In genomic region chr6:155014715-155015300, GRCh38 we compare ENCODE assay signal across 14 cellular contexts. TPM values are rescaled to one million over a fixed set of nuclear protein-coding genes. Genes with fewer than 3 reads are reported as not detected.
DNase-seq lines count a peak whose midpoint lies in the region; ATAC-seq and TF ChIP-seq lines count a peak whose summit lies in the region.
"Had no signal": no experiment of that assay in that cellular context is flagged by ENCODE, and none has a peak within 500 bp of the region (broad histone marks: within the 10 kb centered on the region; RNA-seq: fewer than 3 reads in every experiment).

No MANE protein-coding gene starts in this region.

- no peaks in the 10 kb centered on the region for H3K36me3 Mint-ChIP-seq in WTC11
- H3K36me3 Mint-ChIP-seq: CD14-positive monocyte had no signal

- no peaks in the 10 kb centered on the region for H3K27me3 Mint-ChIP-seq in WTC11 (ENCODE audit: low read depth)

- POLR2A ChIA-PET in WTC11 (lab: Charles Lee): interaction anchor here (1.0 kb wide), 1 partner anchor 30 kb away, joined by 4 read pairs; no protein-coding TSS in a partner anchor

- H3K27me3 ChIP-seq in osteoblast (ENCODE audit: insufficient read depth, low read length): no peaks in the 10 kb centered on the region

- H3K27ac Mint-ChIP-seq in WTC11: peak overlapping the region; percentile 90
- H3K27ac Mint-ChIP-seq: CD14-positive monocyte had no signal

- no peak overlapping the region for H2AFZ ChIP-seq in osteoblast (ENCODE audit: low read length)

- no peaks in the 10 kb centered on the region for H3K36me3 ChIP-seq in osteoblast (ENCODE audit: insufficient read depth, low read length)

- peaks cover 42% of the 10 kb centered on the region for H3K4me1 ChIP-seq in osteoblast (ENCODE audit: insufficient read depth, low read length)

- no peaks in the 10 kb centered on the region for H4K20me1 ChIP-seq in osteoblast (ENCODE audit: insufficient read depth, low read length)

- DNase-seq in ELR (ENCODE audit: low read depth) (peak; percentile 35), WTC11 (ENCODE audit: low spot score) (no peak), fibroblast of mammary gland (ENCODE audit: low read depth) (peak; percentile 27), osteoblast (ENCODE audit: insufficient read length, low spot score, missing footprints) (no peak), CD1c-positive myeloid dendritic cell (ENCODE audit: extremely low spot score) (no peak), medulla oblongata (ENCODE audit: extremely low spot score) (no peak), T-helper 2 cell (no peak)
- DNase-seq: activated T-cell treated with anti-CD3 and anti-CD28 coated beads, Interleukin-2, amount 50 U/mL, for 4 hours; foreskin melanocyte; NCI-H1105; NCI-H510A; stimulated activated CD8-positive, alpha-beta memory T cell treated with anti-CD3 and anti-CD28 coated beads, Interleukin-4, amount 100 ng/mL, for 48 hours had no signal

- peak overlapping the region; percentile 2; the same call in 1 of the 2 replicates for H3K4me3 Mint-ChIP-seq in WTC11
- H3K4me3 Mint-ChIP-seq: activated T-cell treated with anti-CD3 and anti-CD28 coated beads, Interleukin-2, amount 50 U/mL, for 4 hours; CD14-positive monocyte had no signal

- ATAC-seq in WTC11 (peak; percentile 64), HG02870 (IDR thresholded peaks at IDR 0.05; ENCODE audit: unreplicated experiment) (no peak)
- ATAC-seq: activated T-cell treated with anti-CD3 and anti-CD28 coated beads, Interleukin-2, amount 50 U/mL, for 4 hours had no signal

- H3K4me2 ChIP-seq in osteoblast (ENCODE audit: insufficient read depth, low read length): peak overlapping the region; percentile 20

- peaks cover 46% of the 10 kb centered on the region for H3K4me1 Mint-ChIP-seq in WTC11
- H3K4me1 Mint-ChIP-seq: CD14-positive monocyte had no signal

- CTCF ChIA-PET in WTC11 (lab: Charles Lee): interaction anchor here (0.8 to 1.5 kb wide), 3 partner anchors 87 to 147 kb away, joined by 3 to 4 read pairs (median 3); no protein-coding TSS in a partner anchor

- H3K27ac ChIP-seq in osteoblast (ENCODE audit: low read depth, low read length): peak overlapping the region; percentile 12

- H3K9me3 Mint-ChIP-seq in WTC11: no peaks in the 10 kb centered on the region
- H3K9me3 Mint-ChIP-seq: activated T-cell treated with anti-CD3 and anti-CD28 coated beads, Interleukin-2, amount 50 U/mL, for 4 hours; CD14-positive monocyte had no signal

- H3K9me3 ChIP-seq in osteoblast (ENCODE audit: low read depth, low read length): no peaks in the 10 kb centered on the region

- H3K79me2 ChIP-seq in osteoblast (ENCODE audit: insufficient read depth, low read length): peaks cover 7% of the 10 kb centered on the region

- H3K4me3 ChIP-seq in fibroblast of mammary gland (ENCODE audit: control insufficient read depth, low read depth, low read length): no peak overlapping the region
- no peak overlapping the region for H3K4me3 ChIP-seq in osteoblast (ENCODE audit: insufficient read depth, low read length)

- TF ChIP-seq CTCF in WTC11 (IDR thresholded peaks at IDR 0.05) (no peak), fibroblast of mammary gland (conservative IDR thresholded peaks at IDR 0.05; ENCODE audit: control insufficient read depth, insufficient read depth, low read depth, low read length) (no peak), osteoblast (IDR thresholded peaks at IDR 0.05; ENCODE audit: extremely low read depth, low read depth, low read length) (no peak)

TF ChIP-seq in WTC11, 78 proteins besides CTCF, POLR2A, EP300 and RAD21 (continues in another document):
- TF ChIP-seq FOXP1 (CRISPR knock-in tag; IDR thresholded peaks at IDR 0.05; ENCODE audit: borderline replicate concordance) (no peak), HMGXB4 (CRISPR knock-in tag; IDR thresholded peaks at IDR 0.05) (no peak), ETV6 (CRISPR knock-in tag; IDR thresholded peaks at IDR 0.05) (no peak), TCF7 (CRISPR knock-in tag; IDR thresholded peaks at IDR 0.05; ENCODE audit: low read depth) (no peak), ZNF396 (CRISPR knock-in tag; IDR thresholded peaks at IDR 0.05; ENCODE audit: borderline replicate concordance) (no peak), GABPB1 (CRISPR knock-in tag; IDR thresholded peaks at IDR 0.05) (no peak), NFYB (CRISPR knock-in tag; conservative IDR thresholded peaks at IDR 0.05; ENCODE audit: low read depth) (no peak), PRRX2 (CRISPR knock-in tag; IDR thresholded peaks at IDR 0.05) (no peak), SP1 (CRISPR knock-in tag; conservative IDR thresholded peaks at IDR 0.05) (no peak), MXD4 (CRISPR knock-in tag; IDR thresholded peaks at IDR 0.05; ENCODE audit: borderline replicate concordance) (no peak), ZSCAN18 (CRISPR knock-in tag; IDR thresholded peaks at IDR 0.05) (no peak), ZBTB21 (CRISPR knock-in tag; IDR thresholded peaks at IDR 0.05; ENCODE audit: borderline replicate concordance) (no peak), IRF1 (CRISPR knock-in tag; IDR thresholded peaks at IDR 0.05) (no peak)
- TF ChIP-seq, protein P1, sequence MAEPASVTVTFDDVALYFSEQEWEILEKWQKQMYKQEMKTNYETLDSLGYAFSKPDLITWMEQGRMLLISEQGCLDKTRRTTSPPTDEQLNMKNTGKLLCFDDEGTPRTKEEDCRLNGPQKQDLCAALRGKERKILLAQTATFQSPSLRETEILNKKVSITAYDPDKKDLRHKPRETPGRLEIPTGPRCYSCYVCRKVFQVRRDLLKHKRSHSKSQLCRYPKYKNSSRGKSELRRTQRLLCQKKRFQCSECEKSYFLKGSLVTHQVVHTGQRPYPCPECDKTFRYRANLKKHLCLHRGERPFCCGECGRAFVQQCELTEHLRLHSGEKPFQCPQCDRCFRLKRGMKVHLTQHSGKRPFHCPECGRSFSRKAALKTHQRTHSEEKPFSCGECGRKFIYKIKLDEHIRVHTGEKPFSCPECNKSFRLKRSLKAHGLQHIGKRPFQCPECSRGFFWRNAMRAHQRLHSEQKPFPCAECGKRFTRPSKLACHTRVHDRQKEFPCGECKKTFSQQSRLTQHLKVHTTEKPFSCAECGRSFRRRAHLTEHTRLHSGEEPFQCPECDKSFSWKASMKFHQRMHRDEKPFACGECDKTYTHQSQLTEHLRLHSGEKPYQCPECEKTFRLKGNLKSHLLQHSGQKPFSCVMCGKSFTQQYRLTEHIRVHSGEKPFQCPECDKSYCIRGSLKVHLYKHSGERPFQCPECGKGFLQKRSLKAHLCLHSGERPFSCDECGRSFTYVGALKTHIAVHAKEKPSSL (CRISPR knock-in tag; conservative IDR thresholded peaks at IDR 0.05): no peak
- TF ChIP-seq, protein P2, sequence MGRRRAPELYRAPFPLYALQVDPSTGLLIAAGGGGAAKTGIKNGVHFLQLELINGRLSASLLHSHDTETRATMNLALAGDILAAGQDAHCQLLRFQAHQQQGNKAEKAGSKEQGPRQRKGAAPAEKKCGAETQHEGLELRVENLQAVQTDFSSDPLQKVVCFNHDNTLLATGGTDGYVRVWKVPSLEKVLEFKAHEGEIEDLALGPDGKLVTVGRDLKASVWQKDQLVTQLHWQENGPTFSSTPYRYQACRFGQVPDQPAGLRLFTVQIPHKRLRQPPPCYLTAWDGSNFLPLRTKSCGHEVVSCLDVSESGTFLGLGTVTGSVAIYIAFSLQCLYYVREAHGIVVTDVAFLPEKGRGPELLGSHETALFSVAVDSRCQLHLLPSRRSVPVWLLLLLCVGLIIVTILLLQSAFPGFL (CRISPR knock-in tag; IDR thresholded peaks at IDR 0.05; ENCODE audit: borderline replicate concordance): no peak
- TF ChIP-seq, protein P3, sequence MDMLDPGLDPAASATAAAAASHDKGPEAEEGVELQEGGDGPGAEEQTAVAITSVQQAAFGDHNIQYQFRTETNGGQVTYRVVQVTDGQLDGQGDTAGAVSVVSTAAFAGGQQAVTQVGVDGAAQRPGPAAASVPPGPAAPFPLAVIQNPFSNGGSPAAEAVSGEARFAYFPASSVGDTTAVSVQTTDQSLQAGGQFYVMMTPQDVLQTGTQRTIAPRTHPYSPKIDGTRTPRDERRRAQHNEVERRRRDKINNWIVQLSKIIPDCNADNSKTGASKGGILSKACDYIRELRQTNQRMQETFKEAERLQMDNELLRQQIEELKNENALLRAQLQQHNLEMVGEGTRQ (CRISPR knock-in tag; IDR thresholded peaks at IDR 0.05): no peak

RNA-seq across cellular contexts. Expression of gene TIAM2, which starts 19.7 kb away (rescaled TPM):
- total RNA-seq in WTC11 (2021): 15.1 to 19.2 TPM (median 16.9 TPM) in 3 replicates
- 25.3 and 31.8 TPM in 2 replicates for total RNA-seq in osteoblast

Comparison
In these comparisons a context has a peak if more than half of its experiments do, and no peak if none do; other contexts are left out.
1. DNase-seq: peak in ELR (single experiment) and fibroblast of mammary gland (single experiment); none in WTC11 (single experiment), osteoblast (single experiment), CD1c-positive myeloid dendritic cell (single experiment), medulla oblongata (single experiment) and T-helper 2 cell (0 of 5).